Comparison of ENCODE assay signal across 9 cellular contexts in the genomic region with DNA sequence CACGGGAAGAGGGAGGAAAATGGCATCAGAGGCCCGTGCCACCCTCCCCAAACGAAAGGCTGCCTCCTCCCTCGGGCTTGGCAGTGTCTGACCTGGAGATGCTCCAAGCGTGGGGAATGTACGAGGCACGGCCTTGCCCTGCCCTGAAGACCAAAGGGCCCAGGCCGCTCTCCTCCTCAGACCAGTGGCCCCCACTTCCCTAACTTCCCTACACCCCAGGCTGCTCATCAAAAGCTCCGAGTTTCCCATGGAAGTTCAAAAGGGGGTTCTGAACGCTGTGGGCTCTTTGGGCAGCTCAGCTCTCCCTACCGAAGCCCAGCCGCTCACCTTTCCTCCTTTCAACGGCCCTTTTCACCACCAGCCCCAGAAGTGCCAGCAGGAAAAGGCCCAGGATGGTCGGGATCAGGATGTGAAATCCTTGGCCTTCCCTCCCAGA. TPM values are rescaled to one million over a fixed set of nuclear protein-coding genes. Genes with fewer than 3 reads are reported as not detected.
DNase-seq lines count a peak whose midpoint lies in the region; ATAC-seq, FAIRE-seq and TF ChIP-seq lines count a peak whose summit lies in the region.
"Had no signal": no experiment of that assay in that cellular context is flagged by ENCODE, and none has a peak within 500 bp of the region (broad histone marks: within the 10 kb centered on the region; RNA-seq: fewer than 3 reads in every experiment).

No MANE protein-coding gene starts in this region.

- ATAC-seq in naive B cell (ENCODE audit: low read depth in 2 of 2) (no peak), aorta (ENCODE audit: low FRiP score) (no peak)

- no TSS peak for BruUV-seq in endothelial cell of umbilical vein (replicated peaks; lab: Mats Ljungman, UMichigan)

- no peak overlapping the region for H3K4me2 ChIP-seq in endothelial cell of umbilical vein (ENCODE audit: insufficient read depth, low read length)

- CTCF ChIA-PET in endothelial cell of umbilical vein (lab: Charles Lee) = interaction anchor here (1.5 to 2.0 kb wide), 4 partner anchors 100 to 279 kb away, joined by 6 to 11 read pairs (median 6); no protein-coding TSS in a partner anchor

- H3K4me3 ChIP-seq in AG09309 (ENCODE audit: control insufficient read depth, low read depth, low read length) (peak overlapping the region; percentile 45), LNCaP clone FGC (ENCODE audit: low read depth, low read length) (peak overlapping the region; percentile 50), endothelial cell of umbilical vein (replicated peaks in 1 of 3; ENCODE audit: insufficient read depth in 1 of 3, low read depth in 1 of 3, low read length in 3 of 3) (no peak overlapping the region), aorta (ENCODE audit: low read length in 2 of 2) (no peak overlapping the region)

- no peaks in the 10 kb centered on the region for H3K9me3 Mint-ChIP-seq in naive B cell

- no peaks in the 10 kb centered on the region for H3K27me3 Mint-ChIP-seq in naive B cell

- H3K4me3 Mint-ChIP-seq in naive B cell = peak overlapping the region in 6 of 8 donors; percentile 67 to 85 (median 75)

- H3K27me3 ChIP-seq in endothelial cell of umbilical vein (ENCODE audit: control insufficient read depth in 2 of 2, insufficient read depth in 2 of 2, low read length in 2 of 2) (peaks cover 35 to 36% of the 10 kb centered on the region in 2 experiments), aorta (ENCODE audit: control insufficient read depth in 1 of 2, insufficient read depth in 2 of 2, low read length in 1 of 2) (no peaks in the 10 kb centered on the region)

- TF ChIP-seq POLR2A in endothelial cell of umbilical vein (IDR thresholded peaks at IDR 0.05; ENCODE audit: low read depth, low read length) = no peak

- H3K36me3 Mint-ChIP-seq in naive B cell = peaks cover 50 to 79% of the 10 kb centered on the region in 2 donors

- H3K9me1 ChIP-seq in endothelial cell of umbilical vein (replicated peaks; ENCODE audit: control insufficient read depth, extremely low read depth, insufficient read depth, low read length) = no peaks in the 10 kb centered on the region

- POLR2A ChIA-PET in endothelial cell of umbilical vein (lab: Charles Lee) = no interaction called here

- H2AFZ ChIP-seq in endothelial cell of umbilical vein (ENCODE audit: low read depth, low read length) = no peak overlapping the region

- TF ChIP-seq CTCF in AG09309 (IDR thresholded peaks at IDR 0.05; ENCODE audit: control insufficient read depth, insufficient read depth, low read depth, low read length, missing control alignments) = no peak
- TF ChIP-seq CTCF in LNCaP clone FGC (IDR thresholded peaks at IDR 0.05; ENCODE audit: control insufficient read depth, extremely low read depth, insufficient read depth) = no peak
- no peak for TF ChIP-seq CTCF in endothelial cell of umbilical vein (IDR thresholded peaks at IDR 0.05; ENCODE audit: extremely low read depth in 1 of 2, insufficient read depth in 1 of 2, low read depth in 1 of 2, low read length in 2 of 2)

- DNase-seq in AG09309 (ENCODE audit: low read depth) = no peak
- no peak for DNase-seq in LNCaP clone FGC (ENCODE audit: low read depth)
- DNase-seq in endothelial cell of umbilical vein (ENCODE audit: low read depth, low spot score) = no peak
- DNase-seq in naive B cell = no peak
- DNase-seq in GM19238 (ENCODE audit: insufficient read length, low spot score) = no peak
- no peak for DNase-seq in DMS79 treated with DMSO at 0.1 percent for 48 hours (lab: John Stamatoyannopoulos, UW)
- DNase-seq in KBM-7 = no peak
- no peak for DNase-seq in aorta

- H3K79me2 ChIP-seq in endothelial cell of umbilical vein (ENCODE audit: control insufficient read depth, insufficient read depth, low read length) = no peaks in the 10 kb centered on the region

- H3K27ac ChIP-seq in endothelial cell of umbilical vein (ENCODE audit: insufficient read depth, low read depth, low read length) (no peak overlapping the region), aorta (ENCODE audit: low read depth in 1 of 2, low read length in 2 of 2) (no peak overlapping the region)

- H3K9me3 ChIP-seq in endothelial cell of umbilical vein (replicated peaks; ENCODE audit: control insufficient read depth, insufficient read depth, low read length) (no peaks in the 10 kb centered on the region), aorta (ENCODE audit: control insufficient read depth, low read length) (no peaks in the 10 kb centered on the region)

- WGBS in aorta, 2 donors = 20 to 22% methylated on average over 14 of the region's 14 CpGs

- intact Hi-C loops in endothelial cell of umbilical vein (cut with micrococcal nuclease) = loop anchor here (10.0 kb wide), 1 partner anchor 415 kb away; no protein-coding TSS in a partner anchor
- intact Hi-C loops in aorta (cut with DNase I) = loop anchor here (2.0 to 10.0 kb wide), 6 partner anchors 175 to 433 kb away; no protein-coding TSS in a partner anchor

- H3K4me1 ChIP-seq in endothelial cell of umbilical vein (ENCODE audit: control insufficient read depth, extremely low read depth, insufficient read depth, low read length) (no peaks in the 10 kb centered on the region), aorta (ENCODE audit: control insufficient read depth in 1 of 2, insufficient read depth in 2 of 2, low read length in 2 of 2) (no peaks in the 10 kb centered on the region)

- FAIRE-seq in endothelial cell of umbilical vein (lab: Jason Lieb, UNC) = no peak
- FAIRE-seq: endometrium had no signal

- no peak overlapping the region for H3K9ac ChIP-seq in endothelial cell of umbilical vein (replicated peaks; ENCODE audit: extremely low read depth, insufficient read depth, low read length)

- in situ Hi-C loops in KBM-7 (cut with MboI; ENCODE audit: low pct_unique_long_range_greater_than_20kb, low sequenced_read_pairs) = loop anchor here (25.0 kb wide), 1 partner anchor 173 kb away; no protein-coding TSS in a partner anchor

- no peaks in the 10 kb centered on the region for H4K20me1 ChIP-seq in endothelial cell of umbilical vein (replicated peaks; ENCODE audit: control insufficient read depth, extremely low read depth, insufficient read depth, low read length)

- peaks cover 82 to 94% (median 91%) of the 10 kb centered on the region in 3 donors for H3K4me1 Mint-ChIP-seq in naive B cell

- H3K27ac Mint-ChIP-seq in naive B cell = peak overlapping the region in 5 of 6 donors; percentile 50 to 93 (median 75)

- H3K36me3 ChIP-seq in endothelial cell of umbilical vein (ENCODE audit: control insufficient read depth in 2 of 2, extremely low read depth in 1 of 2, insufficient read depth in 2 of 2, low read length in 2 of 2) (no peaks in the 10 kb centered on the region), aorta (ENCODE audit: control insufficient read depth in 1 of 2, insufficient read depth in 2 of 2, low read length in 1 of 2) (no peaks in the 10 kb centered on the region)

- dilution Hi-C loops in endothelial cell of umbilical vein (cut with MboI; ENCODE audit: extremely low pct_ligation_motif_present, low sequenced_read_pairs) = no loop called here

RNA-seq across cellular contexts. Expression of a gene that starts 11.8 kb away (rescaled TPM):
- total RNA-seq in endothelial cell of umbilical vein (not detected in 2 replicates), aorta (1 to 10 TPM; 3.3 to 4.0 TPM)
- polyA plus RNA-seq in endothelial cell of umbilical vein (not detected in 2 replicates), naive B cell (ENCODE audit: low read depth in 6 of 6) (1,000 to 10,000 TPM; 1,550 to 2,548 (median 1,723) TPM), aorta (1 to 10 TPM in 1 of 2 donors, under 1 TPM in 1; 0.28 to 1.3 TPM)
- not detected in 2 replicates for polyA plus RNA-seq in endothelial cell of umbilical vein (2011; cell fraction: cytosol; rRNA removed)
- not detected in 2 replicates for polyA plus RNA-seq in endothelial cell of umbilical vein (2011; cell fraction: nucleus; rRNA removed)
- not detected in 2 replicates for polyA plus RNA-seq in endothelial cell of umbilical vein (2012)
- polyA minus RNA-seq in endothelial cell of umbilical vein = not detected in 2 replicates
- 1.5 TPM for polyA minus RNA-seq in endothelial cell of umbilical vein (2011; cell fraction: cytosol; rRNA and poly(A)+ RNA removed)
- polyA minus RNA-seq in endothelial cell of umbilical vein (2011; cell fraction: nucleus; rRNA and poly(A)+ RNA removed) = not detected in 2 replicates

RNA-seq across cellular contexts. Expression of a gene that starts 12.7 kb away (rescaled TPM):
- total RNA-seq in endothelial cell of umbilical vein (not detected in 2 replicates), aorta (not detected)
- polyA plus RNA-seq in endothelial cell of umbilical vein (not detected in 2 replicates), naive B cell (ENCODE audit: low read depth in 6 of 6) (10 to 100 TPM; 44.1 to 94.5 (median 57.5) TPM), aorta (not detected)
- polyA plus RNA-seq in endothelial cell of umbilical vein (2011; cell fraction: cytosol; rRNA removed) = not detected in 2 replicates
- polyA plus RNA-seq in endothelial cell of umbilical vein (2011; cell fraction: nucleus; rRNA removed) = not detected in 2 replicates
- polyA plus RNA-seq in endothelial cell of umbilical vein (2012) = not detected in 2 replicates
- not detected in 2 replicates for polyA minus RNA-seq in endothelial cell of umbilical vein
- not detected for polyA minus RNA-seq in endothelial cell of umbilical vein (2011; cell fraction: cytosol; rRNA and poly(A)+ RNA removed)
- polyA minus RNA-seq in endothelial cell of umbilical vein (2011; cell fraction: nucleus; rRNA and poly(A)+ RNA removed) = not detected in 2 replicates

RNA-seq across cellular contexts. Expression of a gene that starts 36.4 kb away (rescaled TPM):
- total RNA-seq in endothelial cell of umbilical vein = not detected in 2 replicates
- not detected in 2 replicates for polyA plus RNA-seq in endothelial cell of umbilical vein
- polyA plus RNA-seq in endothelial cell of umbilical vein (2011; cell fraction: cytosol; rRNA removed) = not detected in 2 replicates
- polyA plus RNA-seq in endothelial cell of umbilical vein (2011; cell fraction: nucleus; rRNA removed) = not detected in 2 replicates
- not detected in 2 replicates for polyA plus RNA-seq in endothelial cell of umbilical vein (2012)
- not detected in 2 replicates for polyA minus RNA-seq in endothelial cell of umbilical vein
- polyA minus RNA-seq in endothelial cell of umbilical vein (2011; cell fraction: cytosol; rRNA and poly(A)+ RNA removed) = not detected
- not detected in 2 replicates for polyA minus RNA-seq in endothelial cell of umbilical vein (2011; cell fraction: nucleus; rRNA and poly(A)+ RNA removed)
- polyA plus RNA-seq in naive B cell (ENCODE audit: low read depth in 6 of 6) = under 1 TPM; 0.05 to 0.84 (median 0.64) TPM
- total RNA-seq in aorta = 1 to 10 TPM in 1 of 2 donors, under 1 TPM in 1; 0.84 to 2.1 TPM
- 10 to 100 TPM in 1 of 2 donors, under 1 TPM in 1; 0.28 to 67.5 TPM for polyA plus RNA-seq in aorta

RNA-seq across cellular contexts. Expression of a gene that starts 44.5 kb away (rescaled TPM):
- total RNA-seq in endothelial cell of umbilical vein (not detected in 2 replicates), aorta (not detected)
- polyA plus RNA-seq in endothelial cell of umbilical vein (not detected in 2 replicates), naive B cell (ENCODE audit: low read depth in 6 of 6) (not detected), aorta (not detected)
- not detected in 2 replicates for polyA plus RNA-seq in endothelial cell of umbilical vein (2011; cell fraction: cytosol; rRNA removed)
- not detected in 2 replicates for polyA plus RNA-seq in endothelial cell of umbilical vein (2011; cell fraction: nucleus; rRNA removed)
- not detected in 2 replicates for polyA plus RNA-seq in endothelial cell of umbilical vein (2012)
- polyA minus RNA-seq in endothelial cell of umbilical vein = not detected in 2 replicates
- not detected for polyA minus RNA-seq in endothelial cell of umbilical vein (2011; cell fraction: cytosol; rRNA and poly(A)+ RNA removed)
- not detected in 2 replicates for polyA minus RNA-seq in endothelial cell of umbilical vein (2011; cell fraction: nucleus; rRNA and poly(A)+ RNA removed)

Comparison
In these comparisons a context has a peak if more than half of its experiments do, and no peak if none do; other contexts are left out.
1. H3K4me3 ChIP-seq: peak in AG09309 (single experiment) and LNCaP clone FGC (single experiment); none in endothelial cell of umbilical vein (0 of 3) and aorta (0 of 2).
2. RNA of a gene that starts 11.8 kb away (polyA plus RNA-seq): 1,550 to 2,548 TPM in naive B cell; 0.28 to 1.3 TPM in aorta and not detected in endothelial cell of umbilical vein; every median in the first group is over 100 times any median in the second.
3. RNA of a gene that starts 12.7 kb away (polyA plus RNA-seq): 44.1 to 94.5 TPM in naive B cell; not detected in endothelial cell of umbilical vein and not detected in aorta; every median in the first group is over 10 times any median in the second.